Comparison of ENCODE assay signal across 8 cellular contexts in genomic region chr9:131393622-131394463, GRCh38. TPM values are rescaled to one million over a fixed set of nuclear protein-coding genes. Genes with fewer than 3 reads are reported as not detected.
DNase-seq lines count a peak whose midpoint lies in the region; ATAC-seq and TF ChIP-seq lines count a peak whose summit lies in the region.

Gene PRRC2B (plus strand): TSS chr9:131394086. CDS start chr9:131430145, 36,059 bp downstream.

- DNase-seq in AG04449 (ENCODE audit: low read depth, low spot score), result no peak
- DNase-seq in NCI-H748 (lab: John Stamatoyannopoulos, UW; ENCODE audit: unreplicated experiment), result peak; percentile 96
- DNase-seq in activated CD8-positive, alpha-beta memory T cell treated with anti-CD3 and anti-CD28 coated beads for 24 hours, result peak; percentile 90
- DNase-seq in effector memory CD4-positive, alpha-beta T cell, result peak; percentile 70 to 74 (median 74)
- peak; percentile 86 to 91 for DNase-seq in lung microvascular endothelial cell (ENCODE audit: low read depth in 2 of 2)
- DNase-seq in stimulated activated CD4-positive, alpha-beta T cell treated with anti-CD3 and anti-CD28 coated beads, TNF-alpha, amount 100 ng/mL, for 48 hours (ENCODE audit: low read depth in 3 of 3), result peak; percentile 69 to 85 (median 72)

- peak within 1 kb of the TSS; percentile 90 for H3K27ac ChIP-seq in effector memory CD4-positive, alpha-beta T cell (ENCODE audit: insufficient read depth, low read length, poor library complexity, severe bottlenecking)

- peak within 1 kb of the TSS; percentile 71 for H3K4me3 ChIP-seq in AG04449 (ENCODE audit: low read depth, low read length)
- H3K4me3 ChIP-seq in effector memory CD4-positive, alpha-beta T cell (ENCODE audit: insufficient read depth, low read depth, low read length, poor library complexity, severe bottlenecking), result peak within 1 kb of the TSS; percentile 56

- POLR2A ChIA-PET in AG04449 (lab: Yijun Ruan, JAX), result no interaction called here

- ATAC-seq in GM18907 (IDR thresholded peaks at IDR 0.05; ENCODE audit: unreplicated experiment) (peak; percentile 48), HG03175 (IDR thresholded peaks at IDR 0.05; ENCODE audit: unreplicated experiment) (peak; percentile 53)

- H3K4me1 ChIP-seq in effector memory CD4-positive, alpha-beta T cell (ENCODE audit: control insufficient read depth, insufficient read depth, low read length, poor library complexity, severe bottlenecking), result peaks cover 48% of the 10 kb centered on the region

- CTCF ChIA-PET in AG04449 (lab: Yijun Ruan, JAX), result no interaction called here

- H3K9me3 ChIP-seq in effector memory CD4-positive, alpha-beta T cell (ENCODE audit: control insufficient read depth, low read length), result no peaks in the 10 kb centered on the region

- no peaks in the 10 kb centered on the region for H3K36me3 ChIP-seq in effector memory CD4-positive, alpha-beta T cell (ENCODE audit: control insufficient read depth, insufficient read depth, low read length)

- no peaks in the 10 kb centered on the region for H3K27me3 ChIP-seq in effector memory CD4-positive, alpha-beta T cell (replicated peaks; ENCODE audit: control insufficient read depth, insufficient read depth, low read length, poor library complexity, severe bottlenecking)

- peak; percentile 51 for TF ChIP-seq CTCF in AG04449 (IDR thresholded peaks at IDR 0.05; ENCODE audit: insufficient read depth, low read length, missing control alignments)

RNA-seq across cellular contexts. Expression of gene PRRC2B, which starts in this region (rescaled TPM):
- 34.9 and 46.0 TPM in 2 replicates for total RNA-seq in lung microvascular endothelial cell
